In the genomic region with DNA sequence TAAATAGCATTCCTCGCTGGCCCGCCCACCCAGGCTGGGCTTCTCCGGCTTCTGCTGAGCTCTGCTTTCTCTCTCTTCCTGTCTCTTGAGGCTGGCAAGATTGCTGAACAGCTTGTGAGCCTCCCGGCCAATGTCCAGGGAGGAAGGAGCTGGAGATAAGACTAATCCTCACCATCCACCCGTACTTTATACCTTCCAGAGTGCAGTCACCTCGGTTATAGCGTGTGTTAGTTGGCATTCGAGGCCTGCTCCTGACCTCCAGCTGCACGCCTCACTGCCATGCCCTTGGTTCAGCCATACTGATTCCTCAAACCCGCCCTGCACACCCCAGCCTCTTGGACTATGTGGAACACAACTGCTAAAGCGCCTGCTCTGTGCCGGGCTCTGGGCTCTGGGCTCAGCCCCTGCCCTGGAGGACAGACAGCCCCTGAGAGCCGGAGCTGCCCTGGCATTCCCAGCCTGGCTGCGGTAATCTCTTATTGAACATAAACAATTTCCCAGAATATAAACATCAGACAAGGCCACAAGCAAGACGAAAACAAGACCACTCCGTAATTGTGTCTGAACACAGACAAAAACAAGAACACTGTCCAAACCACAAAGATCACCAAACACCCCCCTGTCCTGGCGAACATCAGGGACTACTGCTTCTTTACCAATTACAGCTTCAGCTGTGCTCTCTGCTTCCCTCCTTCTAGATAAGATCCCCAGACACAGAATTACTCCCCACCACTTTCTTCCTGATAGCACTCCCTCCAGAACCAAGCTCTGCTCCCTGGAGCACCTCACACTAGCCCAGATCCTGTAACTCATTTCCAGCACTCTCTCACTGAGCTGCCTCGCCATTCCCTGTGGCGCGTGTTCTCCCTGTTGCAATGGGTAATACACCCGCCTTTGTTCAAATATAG, we compare ENCODE assay signal across 1 cellular context.
A peak's percentile ranks its signal among the peaks of the same experiment; 100 is the strongest.
TF ChIP-seq lines count a peak whose summit lies in the region.

No MANE protein-coding gene starts in this region.

TF ChIP-seq in SK-N-SH, 30 proteins besides CTCF, POLR2A, EP300 and RAD21 (continued from another document):
- TF ChIP-seq FOXJ3 (CRISPR knock-in tag; IDR thresholded peaks at IDR 0.05), result peak; percentile 41
- no peak for TF ChIP-seq CHD2 (IDR thresholded peaks at IDR 0.05; ENCODE audit: low read length, partially characterized antibody)
- no peak for TF ChIP-seq SMC3 (IDR thresholded peaks at IDR 0.05; ENCODE audit: low read depth, low read length)
- TF ChIP-seq GATA2 (CRISPR knock-in tag; IDR thresholded peaks at IDR 0.05), result peak; percentile 71
- TF ChIP-seq RCOR1 (IDR thresholded peaks at IDR 0.05; ENCODE audit: low read length), result peak; percentile 39; the same call in 1 of the 2 replicates
- no peak for TF ChIP-seq JUND (IDR thresholded peaks at IDR 0.05)
- no peak for TF ChIP-seq GABPA (IDR thresholded peaks at IDR 0.05; ENCODE audit: low read depth)
- no peak for TF ChIP-seq IRF3 (IDR thresholded peaks at IDR 0.05; ENCODE audit: low read depth, low read length)
- TF ChIP-seq TCF12 (IDR thresholded peaks at IDR 0.05), result peak; percentile 31; the same call in 1 of the 2 replicates
TF ChIP-seq in SK-N-SH: peak in this region for 4.
